Comparison of ENCODE assay signal across 1 cellular context in the genomic region with DNA sequence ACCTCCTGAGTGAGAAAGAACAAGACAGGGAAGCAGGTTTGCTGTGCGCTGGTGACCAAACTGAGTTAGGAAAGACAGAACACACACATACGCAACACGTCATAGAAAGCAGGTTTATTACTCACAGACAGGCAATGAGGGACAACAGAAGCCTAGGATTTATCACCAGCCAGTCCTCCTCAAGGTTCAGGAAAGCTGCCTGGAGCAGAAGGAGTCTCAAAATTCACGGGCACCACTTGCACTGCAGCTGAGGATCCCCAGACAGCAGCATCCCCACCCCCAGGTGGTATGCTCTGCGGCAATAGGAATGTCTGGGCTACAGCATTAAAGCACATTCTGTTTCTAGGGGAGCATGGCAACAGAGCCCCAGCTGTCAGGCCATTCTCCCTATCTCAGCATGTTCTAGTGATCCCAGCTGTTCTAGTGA.
TF ChIP-seq lines count a peak whose summit lies in the region.

No MANE protein-coding gene starts in this region.

TF ChIP-seq in H1, 55 proteins besides CTCF, POLR2A, EP300 and RAD21:
- 0 out of 2 replicates have a peak, but pooled peaks have one; percentile 68 for TF ChIP-seq TCF12 (IDR thresholded peaks at IDR 0.05; ENCODE audit: low read depth, low read length)
- peak; percentile 56; the same call in 1 of the 2 replicates for TF ChIP-seq SP1 (IDR thresholded peaks at IDR 0.05; ENCODE audit: low read depth, low read length)
- TF ChIP-seq NANOG (IDR thresholded peaks at IDR 0.05; ENCODE audit: insufficient read depth, low read depth, low read length, poor library complexity, severe bottlenecking): peak; percentile 44
- TF ChIP-seq BCL11A (IDR thresholded peaks at IDR 0.05; ENCODE audit: low read depth in 2 of 2, low read length in 2 of 2): no peak
- peak in 1 of 2 experiments; percentile 41; a peak in 1 of 4 replicates for TF ChIP-seq SIN3A (conservative IDR thresholded peaks at IDR 0.05 in 1 of 2, IDR thresholded peaks at IDR 0.05 in 1 of 2; ENCODE audit: low read depth in 1 of 2, low read length in 2 of 2)
